Comparison of ENCODE assay signal across 24 cellular contexts in genomic region chr4:85548841-85549240, GRCh38.
"Had no signal": no experiment of that assay in that cellular context is flagged by ENCODE, and none has a peak within 500 bp of the region (broad histone marks: within the 10 kb centered on the region; RNA-seq: fewer than 3 reads in every experiment).

No MANE protein-coding gene starts in this region.

- H3K4me3 ChIP-seq: gastroesophageal sphincter, right lobe of liver, skin epidermis, testis, uterus had no signal

- DNase-seq: activated CD4-positive, alpha-beta T cell treated with anti-CD3 and anti-CD28 coated beads for 1 hour; activated gamma-delta T cell treated with Interleukin-2 at 50 U/mL for 16 hours; activated T-cell treated with anti-CD3 and anti-CD28 coated beads, Interleukin-2, amount 50 U/mL, for 1 hour; aorta; caudate nucleus; dermis blood vessel endothelial cell; effector CD8-positive, alpha-beta T cell; erythroblast; head of caudate nucleus; hypothalamus; left colon; mesendoderm; naive thymus-derived CD4-positive, alpha-beta T cell; occipital lobe; posterior cingulate gyrus; right lobe of liver; stimulated activated CD4-positive, alpha-beta T cell treated with anti-CD3 and anti-CD28 coated beads, Interleukin-1b, Interleukin-23, amount 100 ng/mL, for 48 hours; stimulated activated naive CD4-positive, alpha-beta T cell; testis; trophoblast cell; uterus; WERI-Rb-1 had no signal
